ENCODE assay signal across 8 cellular contexts in genomic region chr6:37818536-37819176, GRCh38. TPM values are rescaled to one million over a fixed set of nuclear protein-coding genes. Genes with fewer than 3 reads are reported as not detected.
DNase-seq lines count a peak whose midpoint lies in the region; ATAC-seq and TF ChIP-seq lines count a peak whose summit lies in the region.

No MANE protein-coding gene starts in this region.

- DNase-seq in AG09309 (ENCODE audit: low read depth) (peak; percentile 82), NCI-H2227 treated with DMSO at 0.1 percent for 48 hours (lab: John Stamatoyannopoulos, UW) (peak; percentile 99), WTC11 (ENCODE audit: low spot score) (peak; percentile 94), left kidney (ENCODE audit: low read depth, low spot score) (peak; percentile 99)
- DNase-seq in stimulated activated CD4-positive, alpha-beta T cell treated with anti-CD3 and anti-CD28 coated beads, Interleukin-1b, Interleukin-23, amount 100 ng/mL, for 48 hours = peak; percentile 95

- POLR2A ChIA-PET in WTC11 (lab: Charles Lee) = interaction anchor here (0.6 to 1.8 kb wide), 10 partner anchors 13 to 1167 kb away, joined by 3 to 13 read pairs (median 3); no protein-coding TSS in a partner anchor

- peak overlapping the region; percentile 97 for H3K27ac ChIP-seq in cingulate gyrus (ENCODE audit: low read depth, low read length)

- no peaks in the 10 kb centered on the region for H3K36me3 Mint-ChIP-seq in WTC11

- TF ChIP-seq CTCF in AG09309 (IDR thresholded peaks at IDR 0.05; ENCODE audit: control insufficient read depth, insufficient read depth, low read depth, low read length, missing control alignments) (no peak), WTC11 (IDR thresholded peaks at IDR 0.05) (no peak)

- no peaks in the 10 kb centered on the region for H3K9me3 Mint-ChIP-seq in WTC11

- ATAC-seq in GM18870 (IDR thresholded peaks at IDR 0.05; ENCODE audit: unreplicated experiment) = peak; percentile 72
- peak; percentile 68 for ATAC-seq in HG03103 (IDR thresholded peaks at IDR 0.05; ENCODE audit: low read depth, unreplicated experiment)
- ATAC-seq in WTC11 = peak; percentile 80

- H3K4me3 Mint-ChIP-seq in WTC11 = peak overlapping the region; percentile 94

- H3K27me3 Mint-ChIP-seq in WTC11 (ENCODE audit: low read depth) = no peaks in the 10 kb centered on the region

- CTCF ChIA-PET in WTC11 (lab: Charles Lee) = interaction anchor here (0.7 to 3.8 kb wide), 11 partner anchors 9 to 305 kb away, joined by 3 to 28 read pairs (median 4); no protein-coding TSS in a partner anchor

- peak overlapping the region; percentile 95 for H3K27ac Mint-ChIP-seq in WTC11

- peaks cover 48% of the 10 kb centered on the region for H3K4me1 Mint-ChIP-seq in WTC11

- peak overlapping the region; percentile 77 for H3K4me3 ChIP-seq in AG09309 (ENCODE audit: control insufficient read depth, low read depth, low read length)

TF ChIP-seq in WTC11, 78 proteins besides CTCF, POLR2A, EP300 and RAD21 (continues in another document):
- no peak for TF ChIP-seq CDX4 (CRISPR knock-in tag; IDR thresholded peaks at IDR 0.05; ENCODE audit: borderline replicate concordance)
- no peak for TF ChIP-seq ZNF317 (CRISPR knock-in tag; IDR thresholded peaks at IDR 0.05; ENCODE audit: borderline replicate concordance, low read depth)
- TF ChIP-seq OVOL2 (CRISPR knock-in tag; IDR thresholded peaks at IDR 0.05; ENCODE audit: borderline replicate concordance) = no peak
- TF ChIP-seq NR1H2 (CRISPR knock-in tag; IDR thresholded peaks at IDR 0.05) = no peak
- TF ChIP-seq SP1 (CRISPR knock-in tag; conservative IDR thresholded peaks at IDR 0.05) = 0 out of 2 replicates have a peak, but pooled peaks have one; percentile 15
- no peak for TF ChIP-seq ZNF138 (CRISPR knock-in tag; conservative IDR thresholded peaks at IDR 0.05)
- TF ChIP-seq RORB (CRISPR knock-in tag; IDR thresholded peaks at IDR 0.05) = no peak
- no peak for TF ChIP-seq SOX15 (CRISPR knock-in tag; IDR thresholded peaks at IDR 0.05)
- 0 out of 2 replicates have a peak, but pooled peaks have one; percentile 17 for TF ChIP-seq MAX (CRISPR knock-in tag; IDR thresholded peaks at IDR 0.05)
- peak; percentile 87 for TF ChIP-seq PRDM15 (CRISPR knock-in tag; IDR thresholded peaks at IDR 0.05)
- TF ChIP-seq ATF2 (CRISPR knock-in tag; IDR thresholded peaks at IDR 0.05; ENCODE audit: borderline replicate concordance, low read depth) = no peak
- TF ChIP-seq JUN (CRISPR knock-in tag; IDR thresholded peaks at IDR 0.05) = no peak
- TF ChIP-seq TCF7 (CRISPR knock-in tag; IDR thresholded peaks at IDR 0.05; ENCODE audit: low read depth) = no peak
- TF ChIP-seq MLX (CRISPR knock-in tag; IDR thresholded peaks at IDR 0.05) = no peak
- TF ChIP-seq ZNF532 (CRISPR knock-in tag; IDR thresholded peaks at IDR 0.05; ENCODE audit: borderline replicate concordance) = no peak
- peak; percentile 95 for TF ChIP-seq ETV6 (CRISPR knock-in tag; IDR thresholded peaks at IDR 0.05)
- no peak for TF ChIP-seq FOXJ3 (CRISPR knock-in tag; IDR thresholded peaks at IDR 0.05; ENCODE audit: borderline replicate concordance)
- TF ChIP-seq MXD4 (CRISPR knock-in tag; IDR thresholded peaks at IDR 0.05; ENCODE audit: borderline replicate concordance) = no peak
- TF ChIP-seq PRRX2 (CRISPR knock-in tag; IDR thresholded peaks at IDR 0.05) = no peak
- TF ChIP-seq FOXP1 (CRISPR knock-in tag; IDR thresholded peaks at IDR 0.05; ENCODE audit: borderline replicate concordance) = no peak
- TF ChIP-seq IRF2 (CRISPR knock-in tag; IDR thresholded peaks at IDR 0.05; ENCODE audit: borderline replicate concordance, low read depth) = no peak
- 0 out of 2 replicates have a peak, but pooled peaks have one; percentile 56 for TF ChIP-seq ZNF121 (CRISPR knock-in tag; IDR thresholded peaks at IDR 0.05)

RNA-seq across cellular contexts. Expression of gene ZFAND3, which starts 0.9 kb away (rescaled TPM):
- 45.4 to 51.6 TPM (median 50.3 TPM) in 3 replicates for total RNA-seq in WTC11 (2021)

Comparison
In these comparisons a context has a peak if more than half of its experiments do, and no peak if none do; other contexts are left out.
1. Peak in every context shown above with its lines: DNase-seq, ATAC-seq, H3K4me3 ChIP-seq and H3K27ac ChIP-seq.